ENCODE assay signal across 9 cellular contexts in genomic region chr2:60556441-60556997, GRCh38. TPM values are rescaled to one million over a fixed set of nuclear protein-coding genes. Genes with fewer than 3 reads are reported as not detected.
DNase-seq lines count a peak whose midpoint lies in the region; ATAC-seq and TF ChIP-seq lines count a peak whose summit lies in the region.
"Had no signal": no experiment of that assay in that cellular context is flagged by ENCODE, and none has a peak within 500 bp of the region (broad histone marks: within the 10 kb centered on the region; RNA-seq: fewer than 3 reads in every experiment).

No MANE protein-coding gene starts in this region.

- H3K27me3 Mint-ChIP-seq in activated CD4-positive, alpha-beta memory T cell treated with anti-CD3 and anti-CD28 coated beads for 36 hours = peaks cover 55% of the 10 kb centered on the region
- peaks cover 78% of the 10 kb centered on the region for H3K27me3 Mint-ChIP-seq in activated CD4-positive, alpha-beta memory T cell treated with anti-CD3 and anti-CD28 coated beads, Interleukin-2, amount 10 ng/mL, durations not matched to agents 7 days and 5 days

- WGBS in hepatocyte (ENCODE audit: low lambda C conversion rate, missing lambda C conversion rate) = 3% methylated on average over 15 of the region's 15 CpGs

- H2AFZ ChIP-seq in SU-DHL-6 (ENCODE audit: low read depth, low read length, severe bottlenecking) = peak overlapping the region; percentile 13
- peak overlapping the region; percentile 61 for H2AFZ ChIP-seq in hepatocyte

- POLR2A ChIA-PET in activated CD4-positive, alpha-beta memory T cell treated with anti-CD3 and anti-CD28 coated beads for 36 hours (lab: Charles Lee) = no interaction called here
- POLR2A ChIA-PET in activated CD4-positive, alpha-beta memory T cell treated with anti-CD3 and anti-CD28 coated beads, Interleukin-2, amount 10 ng/mL, durations not matched to agents 7 days and 5 days (lab: Charles Lee) = no interaction called here

- no peaks in the 10 kb centered on the region for H3K36me3 Mint-ChIP-seq in activated CD4-positive, alpha-beta memory T cell treated with anti-CD3 and anti-CD28 coated beads for 36 hours
- peaks cover 2% of the 10 kb centered on the region for H3K36me3 Mint-ChIP-seq in activated CD4-positive, alpha-beta memory T cell treated with anti-CD3 and anti-CD28 coated beads, Interleukin-2, amount 10 ng/mL, durations not matched to agents 7 days and 5 days (ENCODE audit: low read depth)

- H3K27ac ChIP-seq in SU-DHL-6 (ENCODE audit: low read depth, low read length) = peak overlapping the region; percentile 97
- peak overlapping the region; percentile 11 for H3K27ac ChIP-seq in hepatocyte
- H3K27ac ChIP-seq in stomach smooth muscle (ENCODE audit: low read length) = no peak overlapping the region
- H3K27ac ChIP-seq: uterus had no signal

- ATAC-seq in HG02678 (IDR thresholded peaks at IDR 0.05; ENCODE audit: unreplicated experiment) (no peak), HG03196 (IDR thresholded peaks at IDR 0.05; ENCODE audit: unreplicated experiment) (no peak), GM18907 (IDR thresholded peaks at IDR 0.05; ENCODE audit: unreplicated experiment) (no peak)

- no peaks in the 10 kb centered on the region for H3K36me3 ChIP-seq in SU-DHL-6 (ENCODE audit: low read length)
- H3K36me3 ChIP-seq in hepatocyte (replicated peaks; ENCODE audit: insufficient read depth, low read depth) = no peaks in the 10 kb centered on the region
- no peaks in the 10 kb centered on the region for H3K36me3 ChIP-seq in stomach smooth muscle (ENCODE audit: control insufficient read depth in 2 of 2, insufficient read depth in 2 of 2, low read length in 2 of 2)
- H3K36me3 ChIP-seq: uterus had no signal

- H4K20me1 ChIP-seq in SU-DHL-6 (ENCODE audit: low read depth, low read length) (no peaks in the 10 kb centered on the region), hepatocyte (ENCODE audit: insufficient read depth, poor library complexity, severe bottlenecking) (no peaks in the 10 kb centered on the region)

- H3K9ac ChIP-seq in SU-DHL-6 (ENCODE audit: low read length) (peak overlapping the region; percentile 91), stomach smooth muscle (ENCODE audit: low read length in 2 of 2) (peak overlapping the region in 1 of 2 donors; percentile 42)

- H3F3A ChIP-seq in SU-DHL-6 (ENCODE audit: insufficient read depth) = peaks cover 20% of the 10 kb centered on the region

- peaks cover 30% of the 10 kb centered on the region for H3K79me2 ChIP-seq in SU-DHL-6 (ENCODE audit: insufficient read depth, low read length)
- H3K79me2 ChIP-seq in hepatocyte = peaks cover 15% of the 10 kb centered on the region

- DNase-seq in activated CD4-positive, alpha-beta memory T cell treated with anti-CD3 and anti-CD28 coated beads for 36 hours = peak; percentile 10
- DNase-seq in activated CD4-positive, alpha-beta memory T cell treated with anti-CD3 and anti-CD28 coated beads, Interleukin-2, amount 10 ng/mL, durations not matched to agents 7 days and 5 days = no peak
- no peak for DNase-seq in hepatocyte (ENCODE audit: low spot score)
- DNase-seq: uterus had no signal

- peak overlapping the region; percentile 100 for H3K4me2 ChIP-seq in SU-DHL-6 (ENCODE audit: low read depth, low read length, poor library complexity, severe bottlenecking)
- peak overlapping the region; percentile 98 for H3K4me2 ChIP-seq in hepatocyte

- H3K4me3 Mint-ChIP-seq in activated CD4-positive, alpha-beta memory T cell treated with anti-CD3 and anti-CD28 coated beads for 36 hours = no peak overlapping the region
- H3K4me3 Mint-ChIP-seq in activated CD4-positive, alpha-beta memory T cell treated with anti-CD3 and anti-CD28 coated beads, Interleukin-2, amount 10 ng/mL, durations not matched to agents 7 days and 5 days = no peak overlapping the region

- H3K27ac Mint-ChIP-seq in activated CD4-positive, alpha-beta memory T cell treated with anti-CD3 and anti-CD28 coated beads for 36 hours = no peak overlapping the region
- H3K27ac Mint-ChIP-seq in activated CD4-positive, alpha-beta memory T cell treated with anti-CD3 and anti-CD28 coated beads, Interleukin-2, amount 10 ng/mL, durations not matched to agents 7 days and 5 days = no peak overlapping the region

- H3K4me3 ChIP-seq in SU-DHL-6 (ENCODE audit: insufficient read depth, low read length, poor library complexity, severe bottlenecking) (peak overlapping the region; percentile 84), hepatocyte (peak overlapping the region; percentile 24), stomach smooth muscle (ENCODE audit: low read length in 2 of 2) (peak overlapping the region; percentile 49 to 57)
- H3K4me3 ChIP-seq: uterus had no signal

- intact Hi-C loops in activated CD4-positive, alpha-beta memory T cell treated with anti-CD3 and anti-CD28 coated beads for 36 hours (cut with micrococcal nuclease) = loop anchor here (10.0 kb wide), 1 partner anchor 1792 kb away; no protein-coding TSS in a partner anchor

- peaks cover 21% of the 10 kb centered on the region for H3K4me1 ChIP-seq in hepatocyte (ENCODE audit: insufficient read depth)
- H3K4me1 ChIP-seq in stomach smooth muscle (ENCODE audit: control insufficient read depth, insufficient read depth, low read length) = peaks cover 23% of the 10 kb centered on the region

- no peak for TF ChIP-seq CTCF in SU-DHL-6 (IDR thresholded peaks at IDR 0.05; ENCODE audit: insufficient read depth, low read length, poor library complexity, severe bottlenecking)
- no peak for TF ChIP-seq CTCF in hepatocyte (IDR thresholded peaks at IDR 0.05; ENCODE audit: poor library complexity)

- no peaks in the 10 kb centered on the region for H3K9me3 ChIP-seq in SU-DHL-6 (ENCODE audit: insufficient read depth, low read length)
- H3K9me3 ChIP-seq in hepatocyte (ENCODE audit: low read depth) = no peaks in the 10 kb centered on the region
- H3K9me3 ChIP-seq in stomach smooth muscle (ENCODE audit: control insufficient read depth in 2 of 2, low read length in 2 of 2) = no peaks in the 10 kb centered on the region
- H3K9me3 ChIP-seq: uterus had no signal

- H3K27me3 ChIP-seq in SU-DHL-6 (ENCODE audit: low read length) = no peaks in the 10 kb centered on the region
- no peaks in the 10 kb centered on the region for H3K27me3 ChIP-seq in hepatocyte
- H3K27me3 ChIP-seq in stomach smooth muscle (ENCODE audit: control insufficient read depth in 1 of 2, insufficient read depth in 2 of 2, low read length in 2 of 2) = peaks cover 2 to 5% of the 10 kb centered on the region in 2 donors

- peaks cover 31% of the 10 kb centered on the region for H3K4me1 Mint-ChIP-seq in activated CD4-positive, alpha-beta memory T cell treated with anti-CD3 and anti-CD28 coated beads for 36 hours (ENCODE audit: low read depth)
- peaks cover 24% of the 10 kb centered on the region for H3K4me1 Mint-ChIP-seq in activated CD4-positive, alpha-beta memory T cell treated with anti-CD3 and anti-CD28 coated beads, Interleukin-2, amount 10 ng/mL, durations not matched to agents 7 days and 5 days

- CTCF ChIA-PET in activated CD4-positive, alpha-beta memory T cell treated with anti-CD3 and anti-CD28 coated beads for 36 hours (lab: Charles Lee) = no interaction called here
- CTCF ChIA-PET in activated CD4-positive, alpha-beta memory T cell treated with anti-CD3 and anti-CD28 coated beads, Interleukin-2, amount 10 ng/mL, durations not matched to agents 7 days and 5 days (lab: Charles Lee) = interaction anchor here (1.6 to 1.7 kb wide), 2 partner anchors 19 to 25 kb away, joined by 5 to 9 read pairs; no protein-coding TSS in a partner anchor

- H3K9me3 Mint-ChIP-seq in activated CD4-positive, alpha-beta memory T cell treated with anti-CD3 and anti-CD28 coated beads for 36 hours = no peaks in the 10 kb centered on the region
- H3K9me3 Mint-ChIP-seq in activated CD4-positive, alpha-beta memory T cell treated with anti-CD3 and anti-CD28 coated beads, Interleukin-2, amount 10 ng/mL, durations not matched to agents 7 days and 5 days = no peaks in the 10 kb centered on the region

- H3K9me2 ChIP-seq in SU-DHL-6 (replicated peaks; ENCODE audit: insufficient read depth, low read length) (no peaks in the 10 kb centered on the region), hepatocyte (replicated peaks; ENCODE audit: insufficient read depth) (no peaks in the 10 kb centered on the region)

RNA-seq across cellular contexts. Expression of gene BCL11A, which starts 3.1 kb away (rescaled TPM):
- total RNA-seq in activated CD4-positive, alpha-beta memory T cell treated with anti-CD3 and anti-CD28 coated beads for 36 hours = not detected
- total RNA-seq in activated CD4-positive, alpha-beta memory T cell treated with anti-CD3 and anti-CD28 coated beads, Interleukin-2, amount 10 ng/mL, durations not matched to agents 7 days and 5 days = not detected
- total RNA-seq in hepatocyte = 11.6 and 14.4 TPM in 2 replicates
- polyA plus RNA-seq in hepatocyte = 18.4 and 22.6 TPM in 2 replicates

Comparison
In these comparisons a context has a peak if more than half of its experiments do, and no peak if none do; other contexts are left out.
1. H3K4me3 ChIP-seq: peak in every context shown above with its lines; median percentile 84 in SU-DHL-6; 53 in stomach smooth muscle; 24 in hepatocyte.
2. RNA of gene BCL11A, which starts 3.1 kb away (total RNA-seq): 11.6 to 14.4 TPM in hepatocyte; not detected in activated CD4-positive, alpha-beta memory T cell treated with anti-CD3 and anti-CD28 coated beads for 36 hours and not detected in activated CD4-positive, alpha-beta memory T cell treated with anti-CD3 and anti-CD28 coated beads, Interleukin-2, amount 10 ng/mL, durations not matched to agents 7 days and 5 days; every median in the first group is over 10 times any median in the second.